Comparison of ENCODE assay signal across 23 cellular contexts in the genomic region with DNA sequence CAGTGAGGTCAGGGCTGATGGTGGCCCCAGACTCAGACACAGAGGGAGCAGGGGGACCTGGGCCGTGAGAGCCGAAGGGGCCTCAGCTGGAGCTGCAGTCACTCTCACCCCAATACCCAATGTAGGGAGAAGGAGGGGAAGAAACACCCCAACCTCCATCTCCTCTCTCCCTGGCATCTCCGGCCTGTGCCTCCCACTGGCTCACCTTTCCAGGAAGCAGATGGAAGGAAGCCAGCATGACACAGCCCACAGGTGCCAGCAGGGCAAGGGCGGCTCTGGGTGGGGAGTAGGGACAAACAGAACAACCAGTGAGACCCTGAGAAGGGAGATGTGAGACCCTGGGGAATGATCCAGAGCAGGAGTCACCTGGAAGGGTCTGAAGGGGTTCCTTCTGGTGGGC. TPM values are rescaled to one million over a fixed set of nuclear protein-coding genes. Genes with fewer than 3 reads are reported as not detected.
DNase-seq lines count a peak whose midpoint lies in the region; ATAC-seq and TF ChIP-seq lines count a peak whose summit lies in the region.
"Had no signal": no experiment of that assay in that cellular context is flagged by ENCODE, and none has a peak within 500 bp of the region (broad histone marks: within the 10 kb centered on the region; RNA-seq: fewer than 3 reads in every experiment).

No MANE protein-coding gene starts in this region.

- H3K27ac Mint-ChIP-seq in MCF 10A (ENCODE audit: low read depth, unreplicated experiment), result no peak overlapping the region
- H3K27ac Mint-ChIP-seq: T-helper 17 cell had no signal

- BruUV-seq in MCF 10A (replicated peaks; lab: Mats Ljungman, UMichigan), result no TSS peak

- H3K4me3 Mint-ChIP-seq in MCF 10A (ENCODE audit: unreplicated experiment), result no peak overlapping the region
- H3K4me3 Mint-ChIP-seq: CD4-positive, CD25-positive, alpha-beta regulatory T cell; T-helper 17 cell had no signal

- H3K27me3 ChIP-seq in breast epithelium (peaks cover 0 to 4% of the 10 kb centered on the region in 2 donors), smooth muscle cell (ENCODE audit: low read depth) (no peaks in the 10 kb centered on the region)
- H3K27me3 ChIP-seq: BE2C had no signal

- DNase-seq in MCF 10A (ENCODE audit: unreplicated experiment) (peak; percentile 31), breast epithelium (ENCODE audit: low spot score in 2 of 2) (no peak), HT-29 (ENCODE audit: low spot score) (peak; percentile 31), SIG-M5 treated with dmso at 0.1 percent for 504 hours (lab: John Stamatoyannopoulos, UW; ENCODE audit: unreplicated experiment) (no peak), HK-2 (ENCODE audit: unreplicated experiment) (no peak), smooth muscle cell (lab: John Stamatoyannopoulos, UW; ENCODE audit: unreplicated experiment) (no peak)
- DNase-seq: BE2C; CD4-positive, CD25-positive, alpha-beta regulatory T cell; GM23248; KG1; NCI-H1694; NCI-H2107; NCI-H2227 treated with DMSO at 0.1 percent for 48 hours; NCI-H510A; NCI-H748 treated with DMSO at 0.1 percent for 48 hours; SHP77; SW 1271; T-helper 17 cell had no signal

- no peaks in the 10 kb centered on the region for H3K9me3 Mint-ChIP-seq in MCF 10A (ENCODE audit: unreplicated experiment)
- H3K9me3 Mint-ChIP-seq: CD4-positive, CD25-positive, alpha-beta regulatory T cell had no signal

- H3K79me2 ChIP-seq in smooth muscle cell (ENCODE audit: low read depth), result peaks cover 18% of the 10 kb centered on the region

- intact Hi-C loops in MCF 10A (cut with micrococcal nuclease), result loop anchor here (5.0 kb wide), 1 partner anchor 361 kb away; no protein-coding TSS in a partner anchor
- intact Hi-C loops in breast epithelium (cut with DNase I; ENCODE audit: low total_unique reads), result no loop called here

- H3K9me3 ChIP-seq in breast epithelium, result no peaks in the 10 kb centered on the region
- H3K9me3 ChIP-seq in smooth muscle cell (replicated peaks; ENCODE audit: low read depth), result no peaks in the 10 kb centered on the region
- H3K9me3 ChIP-seq: BE2C, HAP-1 had no signal

- H3K27ac ChIP-seq in breast epithelium (no peak overlapping the region), smooth muscle cell (ENCODE audit: low read depth) (no peak overlapping the region)
- H3K27ac ChIP-seq: GM23248, SK-N-MC had no signal

- peaks cover 5% of the 10 kb centered on the region for H3K4me1 Mint-ChIP-seq in MCF 10A (ENCODE audit: insufficient read depth, unreplicated experiment)

- POLR2A ChIA-PET in MCF 10A (lab: Yijun Ruan, JAX), result no interaction called here

- no peak overlapping the region for H3K9ac ChIP-seq in smooth muscle cell (ENCODE audit: low read depth)
- H3K9ac ChIP-seq: GM23248 had no signal

- H3K4me2 ChIP-seq in smooth muscle cell, result no peak overlapping the region

- CTCF ChIA-PET in MCF 10A (lab: Yijun Ruan, JAX), result interaction anchor here (0.6 to 1.9 kb wide), 8 partner anchors 14 to 1506 kb away, joined by 3 to 5 read pairs (median 3); no protein-coding TSS in a partner anchor

- H3K36me3 Mint-ChIP-seq in MCF 10A (ENCODE audit: insufficient read depth, unreplicated experiment), result no peaks in the 10 kb centered on the region
- H3K36me3 Mint-ChIP-seq: CD4-positive, CD25-positive, alpha-beta regulatory T cell had no signal

- H2AFZ ChIP-seq in smooth muscle cell (ENCODE audit: low read depth), result no peak overlapping the region
- H2AFZ ChIP-seq: GM23248 had no signal

- H3K4me3 ChIP-seq in breast epithelium (no peak overlapping the region), smooth muscle cell (no peak overlapping the region)
- H3K4me3 ChIP-seq: GM23248, HAP-1, SK-N-MC had no signal

- peaks cover 51% of the 10 kb centered on the region for H3K27me3 Mint-ChIP-seq in MCF 10A (ENCODE audit: insufficient read depth, unreplicated experiment)

- 95% methylated on average over 4 of the region's 4 CpGs for WGBS in smooth muscle cell (ENCODE audit: low lambda C conversion rate)

- H3K36me3 ChIP-seq in breast epithelium, result no peaks in the 10 kb centered on the region
- no peaks in the 10 kb centered on the region for H3K36me3 ChIP-seq in smooth muscle cell (ENCODE audit: low read depth)
- H3K36me3 ChIP-seq: BE2C, HAP-1 had no signal

- no peak for TF ChIP-seq CTCF in MCF 10A (IDR thresholded peaks at IDR 0.05; ENCODE audit: unreplicated experiment)
- TF ChIP-seq CTCF in breast epithelium (IDR thresholded peaks at IDR 0.05), result no peak
- TF ChIP-seq CTCF in smooth muscle cell (IDR thresholded peaks at IDR 0.05; ENCODE audit: borderline replicate concordance, insufficient read depth, poor library complexity, severe bottlenecking), result no peak

- H3K4me1 ChIP-seq in breast epithelium (no peaks in the 10 kb centered on the region), smooth muscle cell (ENCODE audit: low read depth) (peaks cover 18% of the 10 kb centered on the region)

- ATAC-seq in esophagus mucosa, result peak; percentile 50
- ATAC-seq in GM18502 (IDR thresholded peaks at IDR 0.05; ENCODE audit: poor library complexity, unreplicated experiment), result no peak
- ATAC-seq: T-helper 17 cell had no signal

- TF ChIP-seq POLR2A in breast epithelium (IDR thresholded peaks at IDR 0.05), result no peak

- H3F3A ChIP-seq in smooth muscle cell (ENCODE audit: low read depth), result peaks cover 4% of the 10 kb centered on the region

- no peaks in the 10 kb centered on the region for H4K20me1 ChIP-seq in smooth muscle cell (ENCODE audit: low read depth)

RNA-seq across cellular contexts. Expression of gene CRB2, which starts 3.0 kb away (rescaled TPM):
- total RNA-seq in MCF 10A (2022) (not detected in 2 replicates), breast epithelium (1 to 10 TPM in 1 of 3 donors, under 1 TPM in 1, not detected in 1; under 0.01 to 2.3 TPM), esophagus mucosa (not detected), smooth muscle cell (3.1 and 3.8 TPM in 2 replicates)
- total RNA-seq in HT-29 (2014; rRNA removed; shearing (Covaris generic)), result 0.78 and 0.94 TPM in 2 replicates
- polyA plus RNA-seq in smooth muscle cell, result 0.87 and 1.7 TPM in 2 replicates
- total RNA-seq: CD4-positive, CD25-positive, alpha-beta regulatory T cell; GM23248; RPMI7951; T-helper 17 cell had no signal
- polyA plus RNA-seq: GM23248 had no signal

Comparison
In these comparisons a context has a peak if more than half of its experiments do, and no peak if none do; other contexts are left out.
1. DNase-seq: peak in MCF 10A (single experiment) and HT-29 (single experiment); none in breast epithelium (0 of 2), SIG-M5 treated with dmso at 0.1 percent for 504 hours (single experiment), HK-2 (single experiment) and smooth muscle cell (single experiment).